ENCODE assay signal across 8 cellular contexts in the genomic region with DNA sequence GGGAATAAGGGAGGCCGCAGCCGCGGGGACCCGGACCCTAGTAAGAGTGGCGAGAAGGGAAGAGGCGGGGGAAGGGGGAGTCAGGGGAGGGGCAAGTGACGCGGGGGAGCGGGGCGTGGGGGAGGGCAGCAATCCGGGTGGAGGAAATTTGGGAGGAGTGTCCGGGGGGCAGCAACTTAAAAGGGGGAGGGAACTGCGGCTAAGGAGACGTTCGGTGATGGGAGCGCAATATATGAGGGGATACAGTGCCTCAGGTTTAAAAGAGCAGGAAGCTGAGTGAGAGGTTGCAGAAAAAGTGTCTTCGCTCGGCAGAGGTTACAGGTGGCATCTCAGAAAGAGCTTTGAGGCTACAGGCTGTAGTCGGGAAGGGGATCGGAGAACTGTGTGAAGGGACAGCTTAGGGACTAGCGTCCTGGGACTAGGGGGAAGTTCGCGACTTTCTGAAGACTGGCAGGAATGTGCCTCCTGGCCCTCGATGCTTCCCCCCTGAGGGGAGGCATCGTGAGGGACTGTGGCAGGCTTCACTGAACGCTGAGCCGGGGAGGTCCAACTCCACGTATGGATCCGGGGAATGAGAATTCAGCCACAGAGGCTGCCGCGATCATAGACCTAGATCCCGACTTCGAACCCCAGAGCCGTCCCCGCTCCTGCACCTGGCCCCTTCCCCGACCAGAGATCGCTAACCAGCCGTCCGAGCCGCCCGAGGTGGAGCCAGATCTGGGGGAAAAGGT. TPM values are rescaled to one million over a fixed set of nuclear protein-coding genes. Genes with fewer than 3 reads are reported as not detected.
DNase-seq lines count a peak whose midpoint lies in the region; ATAC-seq lines count a peak whose summit lies in the region.

No MANE protein-coding gene starts in this region.

- DNase-seq in DMS 273 (lab: John Stamatoyannopoulos, UW; ENCODE audit: unreplicated experiment) = peak; percentile 78
- peak; percentile 28 for DNase-seq in NCI-H146 treated with DMSO at 0.1 percent for 48 hours (lab: John Stamatoyannopoulos, UW; ENCODE audit: unreplicated experiment)
- peak; percentile 37 for DNase-seq in amniotic epithelial cell (ENCODE audit: low read depth)
- DNase-seq in central memory CD4-positive, alpha-beta T cell = no peak
- DNase-seq in stimulated activated CD4-positive, alpha-beta T cell treated with anti-CD3 and anti-CD28 coated beads, Interleukin-4, amount 100 ng/mL, for 4 hours = no peak

- no peaks in the 10 kb centered on the region for H3K27me3 ChIP-seq in skeletal muscle satellite cell (ENCODE audit: control insufficient read depth, insufficient read depth, low read length)

- H3K4me3 ChIP-seq in iPS-11a (ENCODE audit: low read depth, low read length) (peak overlapping the region; percentile 63), skeletal muscle satellite cell (ENCODE audit: low read length) (peak overlapping the region; percentile 84)

- H3K9ac ChIP-seq in skeletal muscle satellite cell (ENCODE audit: low read depth, low read length) = peak overlapping the region; percentile 57

- H3K36me3 ChIP-seq in skeletal muscle satellite cell (ENCODE audit: insufficient read depth, low read length) = no peaks in the 10 kb centered on the region

- H3K9me3 ChIP-seq in skeletal muscle satellite cell (replicated peaks; ENCODE audit: low read length) = no peaks in the 10 kb centered on the region

- no peaks in the 10 kb centered on the region for H3K4me1 ChIP-seq in skeletal muscle satellite cell (ENCODE audit: control insufficient read depth, insufficient read depth, low read length)

- H3K4me2 ChIP-seq in skeletal muscle satellite cell (ENCODE audit: low read length) = peak overlapping the region; percentile 89

- ATAC-seq in GM21423 (IDR thresholded peaks at IDR 0.05; ENCODE audit: unreplicated experiment) = peak; percentile 34

RNA-seq across cellular contexts. Expression of a gene that starts 0.5 kb away (rescaled TPM):
- 1.8 and 2.2 TPM in 2 replicates for total RNA-seq in skeletal muscle satellite cell (2012; rRNA removed)

RNA-seq across cellular contexts. Expression of a gene that starts 10.4 kb away (rescaled TPM):
- not detected in 2 replicates for total RNA-seq in skeletal muscle satellite cell (2012; rRNA removed)

RNA-seq across cellular contexts. Expression of a gene that starts 15.2 kb away (rescaled TPM):
- not detected in 2 replicates for total RNA-seq in skeletal muscle satellite cell (2012; rRNA removed)

RNA-seq across cellular contexts. Expression of a gene that starts 22.3 kb away (rescaled TPM):
- 9.0 and 11.4 TPM in 2 replicates for total RNA-seq in skeletal muscle satellite cell (2012; rRNA removed)

RNA-seq across cellular contexts. Expression of a gene that starts 28.0 kb away (rescaled TPM):
- 48.9 and 55.0 TPM in 2 replicates for total RNA-seq in skeletal muscle satellite cell (2012; rRNA removed)

Comparison
In these comparisons a context has a peak if more than half of its experiments do, and no peak if none do; other contexts are left out.
1. DNase-seq: peak in DMS 273 (single experiment), NCI-H146 treated with DMSO at 0.1 percent for 48 hours (single experiment) and amniotic epithelial cell (single experiment); none in central memory CD4-positive, alpha-beta T cell (single experiment) and stimulated activated CD4-positive, alpha-beta T cell treated with anti-CD3 and anti-CD28 coated beads, Interleukin-4, amount 100 ng/mL, for 4 hours (0 of 2).